ENCODE assay signal across 9 cellular contexts in the genomic region with DNA sequence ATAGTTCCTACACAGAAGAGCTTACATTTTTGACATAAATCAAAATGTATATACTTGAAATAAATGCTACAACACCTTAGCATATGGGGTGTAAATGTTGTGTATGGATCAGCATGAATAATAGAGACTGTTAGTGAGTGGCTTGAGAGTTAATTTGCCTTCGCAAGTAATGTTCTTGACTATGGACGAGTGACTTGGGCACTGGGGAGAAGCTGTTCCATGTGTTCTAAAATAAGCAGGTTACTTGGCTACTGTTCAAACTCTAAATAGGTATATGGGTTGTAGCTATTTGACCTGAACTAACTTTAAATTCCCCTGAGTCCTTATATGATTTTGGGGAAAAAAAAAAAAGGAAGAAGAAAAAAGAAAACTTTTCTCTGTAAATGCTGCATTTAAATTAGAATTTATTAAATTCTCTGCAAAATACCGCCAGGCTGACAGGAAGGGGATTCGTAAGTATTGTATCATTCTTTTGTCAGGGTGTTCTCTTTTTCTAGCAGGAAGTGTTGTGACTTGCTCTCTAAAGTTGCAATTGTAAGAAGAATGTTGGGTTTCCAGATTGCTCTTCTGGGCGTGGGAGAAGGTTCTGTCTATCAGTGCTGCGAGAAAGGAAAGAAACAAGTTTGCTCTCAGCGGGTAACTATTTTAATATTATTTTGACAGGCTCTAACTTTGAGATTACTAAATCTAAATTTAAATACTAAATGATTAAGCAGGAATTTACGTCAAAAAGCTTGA. TPM values are rescaled to one million over a fixed set of nuclear protein-coding genes. Genes with fewer than 3 reads are reported as not detected.
DNase-seq lines count a peak whose midpoint lies in the region; TF ChIP-seq lines count a peak whose summit lies in the region.
"Had no signal": no experiment of that assay in that cellular context is flagged by ENCODE, and none has a peak within 500 bp of the region (broad histone marks: within the 10 kb centered on the region; RNA-seq: fewer than 3 reads in every experiment).

No MANE protein-coding gene starts in this region.

- peak; percentile 55 for DNase-seq in NCI-H226
- DNase-seq in dermis blood vessel endothelial cell: peak; percentile 66
- DNase-seq in left kidney (ENCODE audit: low read depth, low spot score): peak; percentile 1
- DNase-seq in type B pancreatic cell (ENCODE audit: extremely low spot score, unreplicated experiment): no peak
- DNase-seq in COLO829 (ENCODE audit: low spot score): no peak
- no peak for DNase-seq in activated T-cell treated with anti-CD3 and anti-CD28 coated beads, Interleukin-2, amount 50 U/mL, for 24 hours
- no peak for DNase-seq in activated naive CD4-positive, alpha-beta T cell treated with anti-CD3 and anti-CD28 coated beads, Interleukin-2, amount 10 ng/mL, durations not matched to agents 7 days and 5 days
- DNase-seq: NCI-H2081 treated with DMSO at 0.1 percent for 48 hours; stimulated activated naive CD8-positive, alpha-beta T cell treated with anti-CD3 and anti-CD28 coated beads, Interleukin-15, Interleukin-2, amounts not matched to agents 100 U/mL and 50 U/mL, for 24 hours had no signal

- H3K9me3 Mint-ChIP-seq in type B pancreatic cell: peaks cover 5% of the 10 kb centered on the region
- no peaks in the 10 kb centered on the region for H3K9me3 Mint-ChIP-seq in activated T-cell treated with anti-CD3 and anti-CD28 coated beads, Interleukin-2, amount 50 U/mL, for 24 hours
- no peaks in the 10 kb centered on the region for H3K9me3 Mint-ChIP-seq in activated naive CD4-positive, alpha-beta T cell treated with anti-CD3 and anti-CD28 coated beads, Interleukin-2, amount 10 ng/mL, durations not matched to agents 7 days and 5 days

- peak overlapping the region; percentile 84 for H3K4me3 Mint-ChIP-seq in type B pancreatic cell
- no peak overlapping the region for H3K4me3 Mint-ChIP-seq in activated T-cell treated with anti-CD3 and anti-CD28 coated beads, Interleukin-2, amount 50 U/mL, for 24 hours
- no peak overlapping the region for H3K4me3 Mint-ChIP-seq in activated naive CD4-positive, alpha-beta T cell treated with anti-CD3 and anti-CD28 coated beads, Interleukin-2, amount 10 ng/mL, durations not matched to agents 7 days and 5 days

- H3K27me3 Mint-ChIP-seq in type B pancreatic cell: no peaks in the 10 kb centered on the region
- peaks cover 61% of the 10 kb centered on the region for H3K27me3 Mint-ChIP-seq in activated T-cell treated with anti-CD3 and anti-CD28 coated beads, Interleukin-2, amount 50 U/mL, for 24 hours
- H3K27me3 Mint-ChIP-seq in activated naive CD4-positive, alpha-beta T cell treated with anti-CD3 and anti-CD28 coated beads, Interleukin-2, amount 10 ng/mL, durations not matched to agents 7 days and 5 days: no peaks in the 10 kb centered on the region

- no peak for TF ChIP-seq CTCF in type B pancreatic cell (conservative IDR thresholded peaks at IDR 0.05)

- peaks cover 22% of the 10 kb centered on the region for H3K36me3 Mint-ChIP-seq in type B pancreatic cell
- H3K36me3 Mint-ChIP-seq in activated T-cell treated with anti-CD3 and anti-CD28 coated beads, Interleukin-2, amount 50 U/mL, for 24 hours (ENCODE audit: low read depth): no peaks in the 10 kb centered on the region
- H3K36me3 Mint-ChIP-seq in activated naive CD4-positive, alpha-beta T cell treated with anti-CD3 and anti-CD28 coated beads, Interleukin-2, amount 10 ng/mL, durations not matched to agents 7 days and 5 days: no peaks in the 10 kb centered on the region

- peaks cover 46% of the 10 kb centered on the region for H3K4me1 Mint-ChIP-seq in type B pancreatic cell (ENCODE audit: unreplicated experiment)
- no peaks in the 10 kb centered on the region for H3K4me1 Mint-ChIP-seq in activated T-cell treated with anti-CD3 and anti-CD28 coated beads, Interleukin-2, amount 50 U/mL, for 24 hours (ENCODE audit: low read depth)
- H3K4me1 Mint-ChIP-seq in activated naive CD4-positive, alpha-beta T cell treated with anti-CD3 and anti-CD28 coated beads, Interleukin-2, amount 10 ng/mL, durations not matched to agents 7 days and 5 days: no peaks in the 10 kb centered on the region

- CTCF ChIA-PET in activated naive CD4-positive, alpha-beta T cell treated with anti-CD3 and anti-CD28 coated beads, Interleukin-2, amount 10 ng/mL, durations not matched to agents 7 days and 5 days (lab: Charles Lee): no interaction called here

- H3K27ac Mint-ChIP-seq in type B pancreatic cell: peak overlapping the region; percentile 99
- no peak overlapping the region for H3K27ac Mint-ChIP-seq in activated T-cell treated with anti-CD3 and anti-CD28 coated beads, Interleukin-2, amount 50 U/mL, for 24 hours
- no peak overlapping the region for H3K27ac Mint-ChIP-seq in activated naive CD4-positive, alpha-beta T cell treated with anti-CD3 and anti-CD28 coated beads, Interleukin-2, amount 10 ng/mL, durations not matched to agents 7 days and 5 days

RNA-seq across cellular contexts. Expression of a gene that starts 32.2 kb away (rescaled TPM):
- total RNA-seq in dermis blood vessel endothelial cell (530 and 538 TPM in 2 replicates), type B pancreatic cell (ENCODE audit: low replicate concordance) (197 and 481 TPM in 2 replicates)

Comparison
In these comparisons a context has a peak if more than half of its experiments do, and no peak if none do; other contexts are left out.
1. DNase-seq: peak in NCI-H226 (single experiment), dermis blood vessel endothelial cell (single experiment) and left kidney (single experiment); none in type B pancreatic cell (single experiment), COLO829 (single experiment), activated T-cell treated with anti-CD3 and anti-CD28 coated beads, Interleukin-2, amount 50 U/mL, for 24 hours (single experiment) and activated naive CD4-positive, alpha-beta T cell treated with anti-CD3 and anti-CD28 coated beads, Interleukin-2, amount 10 ng/mL, durations not matched to agents 7 days and 5 days (single experiment).